In the genomic region with DNA sequence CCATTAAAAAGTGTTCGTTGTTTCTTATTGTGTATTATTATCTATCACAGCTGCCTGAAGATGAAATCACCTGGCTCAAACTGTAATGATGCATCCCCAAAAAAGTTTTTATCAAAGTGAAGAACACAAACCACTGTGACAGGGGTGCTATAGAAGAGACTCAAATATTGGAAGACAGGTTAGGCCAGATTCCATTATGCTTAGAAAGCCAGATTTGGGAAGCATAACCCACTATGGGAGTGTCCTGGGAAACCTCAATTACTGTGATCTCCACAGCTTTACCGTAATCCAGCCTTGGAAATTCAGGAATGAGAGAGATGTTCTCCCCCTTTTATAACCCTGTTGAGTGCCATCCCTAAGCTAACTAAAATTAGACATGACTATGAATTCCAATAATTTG, we compare ENCODE assay signal across 5 cellular contexts.
"Had no signal": no experiment of that assay in that cellular context is flagged by ENCODE, and none has a peak within 500 bp of the region (broad histone marks: within the 10 kb centered on the region; RNA-seq: fewer than 3 reads in every experiment).

No MANE protein-coding gene starts in this region.

- H2AFZ ChIP-seq: GM23338 had no signal

- DNase-seq: H9, HCEC 1CT, IMR-90 had no signal

- ATAC-seq: GM23338, K562 had no signal

- H3K4me3 ChIP-seq: GM23338, K562 had no signal

- H3K4me2 ChIP-seq: GM23338 had no signal
